In the genomic region with DNA sequence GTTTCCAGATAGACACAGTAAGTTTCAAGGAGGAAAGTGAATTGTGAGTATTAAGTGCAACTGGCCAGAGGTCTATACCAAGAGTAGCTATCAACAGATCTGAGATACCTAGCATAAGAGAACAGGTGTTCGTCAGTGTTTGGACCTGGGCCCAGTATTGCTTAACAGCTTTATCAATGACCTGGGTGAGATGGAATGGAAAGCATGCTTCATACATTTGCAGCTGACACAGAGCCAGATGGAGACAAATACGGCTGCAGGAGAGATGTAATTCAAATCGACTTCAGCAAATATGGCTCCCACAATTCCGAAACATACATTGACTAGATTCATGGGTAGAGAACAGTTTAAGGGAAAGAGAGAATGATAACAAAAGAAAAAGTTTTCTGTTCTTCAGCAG, we compare ENCODE assay signal across 2 cellular contexts.
A peak's percentile ranks its signal among the peaks of the same experiment; 100 is the strongest.
TF ChIP-seq lines count a peak whose summit lies in the region.

No MANE protein-coding gene starts in this region.

TF ChIP-seq in HepG2, 621 proteins besides CTCF, POLR2A, EP300 and RAD21 (continued from another document):
- TF ChIP-seq, protein P1, sequence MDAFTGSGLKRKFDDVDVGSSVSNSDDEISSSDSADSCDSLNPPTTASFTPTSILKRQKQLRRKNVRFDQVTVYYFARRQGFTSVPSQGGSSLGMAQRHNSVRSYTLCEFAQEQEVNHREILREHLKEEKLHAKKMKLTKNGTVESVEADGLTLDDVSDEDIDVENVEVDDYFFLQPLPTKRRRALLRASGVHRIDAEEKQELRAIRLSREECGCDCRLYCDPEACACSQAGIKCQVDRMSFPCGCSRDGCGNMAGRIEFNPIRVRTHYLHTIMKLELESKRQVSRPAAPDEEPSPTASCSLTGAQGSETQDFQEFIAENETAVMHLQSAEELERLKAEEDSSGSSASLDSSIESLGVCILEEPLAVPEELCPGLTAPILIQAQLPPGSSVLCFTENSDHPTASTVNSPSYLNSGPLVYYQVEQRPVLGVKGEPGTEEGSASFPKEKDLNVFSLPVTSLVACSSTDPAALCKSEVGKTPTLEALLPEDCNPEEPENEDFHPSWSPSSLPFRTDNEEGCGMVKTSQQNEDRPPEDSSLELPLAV (CRISPR knock-in tag; conservative IDR thresholded peaks at IDR 0.05; ENCODE audit: low read depth) = no peak
- TF ChIP-seq ZC3H4 (CRISPR knock-in tag; IDR thresholded peaks at IDR 0.05; ENCODE audit: borderline replicate concordance) = no peak
- TF ChIP-seq CREB1 (IDR thresholded peaks at IDR 0.05) = no peak
- TF ChIP-seq CREB1 (CRISPR knock-in tag; IDR thresholded peaks at IDR 0.05) = 0 out of 2 replicates have a peak, but pooled peaks have one; percentile 22
- TF ChIP-seq ZNF24 (IDR thresholded peaks at IDR 0.05) = no peak
- no peak for TF ChIP-seq FOXA1 (IDR thresholded peaks at IDR 0.05)
- no peak for TF ChIP-seq FOXA1 (CRISPR knock-in tag; IDR thresholded peaks at IDR 0.05)
- no peak for TF ChIP-seq GZF1 (CRISPR knock-in tag; IDR thresholded peaks at IDR 0.05)
- peak; percentile 71 for TF ChIP-seq CEBPB (IDR thresholded peaks at IDR 0.05; ENCODE audit: borderline replicate concordance, low read depth, low read length)
- no peak for TF ChIP-seq SMYD3 (CRISPR knock-in tag; IDR thresholded peaks at IDR 0.05)
- no peak for TF ChIP-seq KDM4B (CRISPR knock-in tag; IDR thresholded peaks at IDR 0.05)
- TF ChIP-seq GATAD1 (CRISPR knock-in tag; IDR thresholded peaks at IDR 0.05) = no peak
- no peak for TF ChIP-seq SRSF4 (IDR thresholded peaks at IDR 0.05; ENCODE audit: low read depth, low read length, poor library complexity, severe bottlenecking)
- no peak for TF ChIP-seq ZNF766 (CRISPR knock-in tag; IDR thresholded peaks at IDR 0.05; ENCODE audit: borderline replicate concordance)
- TF ChIP-seq ZNF773 (CRISPR knock-in tag; IDR thresholded peaks at IDR 0.05; ENCODE audit: borderline replicate concordance) = no peak
- TF ChIP-seq CEBPG (CRISPR knock-in tag; IDR thresholded peaks at IDR 0.05) = peak; percentile 46; the same call in 1 of the 2 replicates
- no peak for TF ChIP-seq PHF20 (CRISPR knock-in tag; IDR thresholded peaks at IDR 0.05)
- no peak for TF ChIP-seq NFIC (IDR thresholded peaks at IDR 0.05; ENCODE audit: low read length)

TF ChIP-seq in WTC11, 78 proteins besides CTCF, POLR2A, EP300 and RAD21 (continued from another document):
- TF ChIP-seq, protein P2, sequence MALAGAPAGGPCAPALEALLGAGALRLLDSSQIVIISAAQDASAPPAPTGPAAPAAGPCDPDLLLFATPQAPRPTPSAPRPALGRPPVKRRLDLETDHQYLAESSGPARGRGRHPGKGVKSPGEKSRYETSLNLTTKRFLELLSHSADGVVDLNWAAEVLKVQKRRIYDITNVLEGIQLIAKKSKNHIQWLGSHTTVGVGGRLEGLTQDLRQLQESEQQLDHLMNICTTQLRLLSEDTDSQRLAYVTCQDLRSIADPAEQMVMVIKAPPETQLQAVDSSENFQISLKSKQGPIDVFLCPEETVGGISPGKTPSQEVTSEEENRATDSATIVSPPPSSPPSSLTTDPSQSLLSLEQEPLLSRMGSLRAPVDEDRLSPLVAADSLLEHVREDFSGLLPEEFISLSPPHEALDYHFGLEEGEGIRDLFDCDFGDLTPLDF (CRISPR knock-in tag; IDR thresholded peaks at IDR 0.05) = no peak
- TF ChIP-seq, protein P3, sequence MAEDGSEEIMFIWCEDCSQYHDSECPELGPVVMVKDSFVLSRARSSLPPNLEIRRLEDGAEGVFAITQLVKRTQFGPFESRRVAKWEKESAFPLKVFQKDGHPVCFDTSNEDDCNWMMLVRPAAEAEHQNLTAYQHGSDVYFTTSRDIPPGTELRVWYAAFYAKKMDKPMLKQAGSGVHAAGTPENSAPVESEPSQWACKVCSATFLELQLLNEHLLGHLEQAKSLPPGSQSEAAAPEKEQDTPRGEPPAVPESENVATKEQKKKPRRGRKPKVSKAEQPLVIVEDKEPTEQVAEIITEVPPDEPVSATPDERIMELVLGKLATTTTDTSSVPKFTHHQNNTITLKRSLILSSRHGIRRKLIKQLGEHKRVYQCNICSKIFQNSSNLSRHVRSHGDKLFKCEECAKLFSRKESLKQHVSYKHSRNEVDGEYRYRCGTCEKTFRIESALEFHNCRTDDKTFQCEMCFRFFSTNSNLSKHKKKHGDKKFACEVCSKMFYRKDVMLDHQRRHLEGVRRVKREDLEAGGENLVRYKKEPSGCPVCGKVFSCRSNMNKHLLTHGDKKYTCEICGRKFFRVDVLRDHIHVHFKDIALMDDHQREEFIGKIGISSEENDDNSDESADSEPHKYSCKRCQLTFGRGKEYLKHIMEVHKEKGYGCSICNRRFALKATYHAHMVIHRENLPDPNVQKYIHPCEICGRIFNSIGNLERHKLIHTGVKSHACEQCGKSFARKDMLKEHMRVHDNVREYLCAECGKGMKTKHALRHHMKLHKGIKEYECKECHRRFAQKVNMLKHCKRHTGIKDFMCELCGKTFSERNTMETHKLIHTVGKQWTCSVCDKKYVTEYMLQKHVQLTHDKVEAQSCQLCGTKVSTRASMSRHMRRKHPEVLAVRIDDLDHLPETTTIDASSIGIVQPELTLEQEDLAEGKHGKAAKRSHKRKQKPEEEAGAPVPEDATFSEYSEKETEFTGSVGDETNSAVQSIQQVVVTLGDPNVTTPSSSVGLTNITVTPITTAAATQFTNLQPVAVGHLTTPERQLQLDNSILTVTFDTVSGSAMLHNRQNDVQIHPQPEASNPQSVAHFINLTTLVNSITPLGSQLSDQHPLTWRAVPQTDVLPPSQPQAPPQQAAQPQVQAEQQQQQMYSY (CRISPR knock-in tag; IDR thresholded peaks at IDR 0.05) = no peak
- TF ChIP-seq, protein P4, sequence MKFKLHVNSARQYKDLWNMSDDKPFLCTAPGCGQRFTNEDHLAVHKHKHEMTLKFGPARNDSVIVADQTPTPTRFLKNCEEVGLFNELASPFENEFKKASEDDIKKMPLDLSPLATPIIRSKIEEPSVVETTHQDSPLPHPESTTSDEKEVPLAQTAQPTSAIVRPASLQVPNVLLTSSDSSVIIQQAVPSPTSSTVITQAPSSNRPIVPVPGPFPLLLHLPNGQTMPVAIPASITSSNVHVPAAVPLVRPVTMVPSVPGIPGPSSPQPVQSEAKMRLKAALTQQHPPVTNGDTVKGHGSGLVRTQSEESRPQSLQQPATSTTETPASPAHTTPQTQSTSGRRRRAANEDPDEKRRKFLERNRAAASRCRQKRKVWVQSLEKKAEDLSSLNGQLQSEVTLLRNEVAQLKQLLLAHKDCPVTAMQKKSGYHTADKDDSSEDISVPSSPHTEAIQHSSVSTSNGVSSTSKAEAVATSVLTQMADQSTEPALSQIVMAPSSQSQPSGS (CRISPR knock-in tag; IDR thresholded peaks at IDR 0.05; ENCODE audit: borderline replicate concordance, low read depth) = no peak
- no peak for TF ChIP-seq ARID4B (CRISPR knock-in tag; IDR thresholded peaks at IDR 0.05; ENCODE audit: borderline replicate concordance)
- no peak for TF ChIP-seq ZNF671 (CRISPR knock-in tag; IDR thresholded peaks at IDR 0.05)
- TF ChIP-seq IRF1 (CRISPR knock-in tag; IDR thresholded peaks at IDR 0.05) = no peak
- TF ChIP-seq PRRX2 (CRISPR knock-in tag; IDR thresholded peaks at IDR 0.05) = no peak
- no peak for TF ChIP-seq CREB1 (CRISPR knock-in tag; IDR thresholded peaks at IDR 0.05)
- TF ChIP-seq, protein P5, sequence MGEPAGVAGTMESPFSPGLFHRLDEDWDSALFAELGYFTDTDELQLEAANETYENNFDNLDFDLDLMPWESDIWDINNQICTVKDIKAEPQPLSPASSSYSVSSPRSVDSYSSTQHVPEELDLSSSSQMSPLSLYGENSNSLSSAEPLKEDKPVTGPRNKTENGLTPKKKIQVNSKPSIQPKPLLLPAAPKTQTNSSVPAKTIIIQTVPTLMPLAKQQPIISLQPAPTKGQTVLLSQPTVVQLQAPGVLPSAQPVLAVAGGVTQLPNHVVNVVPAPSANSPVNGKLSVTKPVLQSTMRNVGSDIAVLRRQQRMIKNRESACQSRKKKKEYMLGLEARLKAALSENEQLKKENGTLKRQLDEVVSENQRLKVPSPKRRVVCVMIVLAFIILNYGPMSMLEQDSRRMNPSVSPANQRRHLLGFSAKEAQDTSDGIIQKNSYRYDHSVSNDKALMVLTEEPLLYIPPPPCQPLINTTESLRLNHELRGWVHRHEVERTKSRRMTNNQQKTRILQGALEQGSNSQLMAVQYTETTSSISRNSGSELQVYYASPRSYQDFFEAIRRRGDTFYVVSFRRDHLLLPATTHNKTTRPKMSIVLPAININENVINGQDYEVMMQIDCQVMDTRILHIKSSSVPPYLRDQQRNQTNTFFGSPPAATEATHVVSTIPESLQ (CRISPR knock-in tag; IDR thresholded peaks at IDR 0.05) = no peak
- no peak for TF ChIP-seq HMGA2 (CRISPR knock-in tag; IDR thresholded peaks at IDR 0.05)
